Comparison of ENCODE assay signal across 19 cellular contexts in the genomic region with DNA sequence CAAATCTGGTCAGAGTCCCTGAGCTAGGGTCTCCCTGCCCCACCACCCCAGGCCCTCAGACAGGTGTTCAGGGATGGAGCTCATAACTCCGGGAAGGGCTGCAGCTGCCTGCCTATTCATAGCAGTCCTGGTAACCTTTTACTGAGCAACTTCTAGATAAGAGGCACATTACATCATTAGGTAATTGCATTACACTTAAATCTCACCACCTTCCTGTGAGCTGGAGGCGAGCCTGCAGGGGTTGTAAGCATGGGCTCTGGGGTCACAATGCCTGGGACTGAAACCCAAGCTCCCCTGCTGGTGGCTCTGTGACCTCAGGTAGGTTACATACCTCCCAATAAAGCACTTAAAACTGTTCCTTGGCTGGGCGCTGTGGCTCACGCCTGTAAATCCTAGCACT. TPM values are rescaled to one million over a fixed set of nuclear protein-coding genes. Genes with fewer than 3 reads are reported as not detected.
DNase-seq lines count a peak whose midpoint lies in the region; ATAC-seq, FAIRE-seq and TF ChIP-seq lines count a peak whose summit lies in the region.
"Had no signal": no experiment of that assay in that cellular context is flagged by ENCODE, and none has a peak within 500 bp of the region (broad histone marks: within the 10 kb centered on the region; RNA-seq: fewer than 3 reads in every experiment).

No MANE protein-coding gene starts in this region.

- POLR2A ChIA-PET in HEK293 (lab: Yijun Ruan, JAX) (no interaction called here), H1 (lab: Charles Lee; ENCODE audit: partially characterized antibody) (interaction anchor here (0.7 to 4.2 kb wide), 12 partner anchors 8 to 365 kb away, joined by 3 to 19 read pairs (median 4); no protein-coding TSS in a partner anchor), RWPE1 (lab: Yijun Ruan, JAX; ENCODE audit: low non-redundant PET) (no interaction called here)

- 0 out of 2 replicates have a peak overlapping the region, but pooled peaks have one; percentile 5 for H2BK20ac ChIP-seq in H1 (ENCODE audit: low read length)

- no peaks in the 10 kb centered on the region for H3K23me2 ChIP-seq in H1 (ENCODE audit: low read depth, low read length)

- DNase-seq in NCI-H82 (lab: John Stamatoyannopoulos, UW) (peak; percentile 40), NCI-H82 treated with DMSO at 0.1 percent for 48 hours (lab: John Stamatoyannopoulos, UW; ENCODE audit: unreplicated experiment) (no peak), H1 (ENCODE audit: low read depth in 1 of 2, low spot score in 2 of 2) (no peak), substantia nigra (lab: John Stamatoyannopoulos, UW) (no peak), RWPE1 (ENCODE audit: low spot score) (no peak)
- no peak for DNase-seq in effector memory CD8-positive, alpha-beta T cell
- DNase-seq: AML-193, DND-41, GDM1, MG63, NCI-H1417, NCI-H187 treated with DMSO at 0.1 percent for 48 hours, NCI-H2107, NCI-H510A, NCI-H774 had no signal

- H2BK15ac ChIP-seq in H1 (ENCODE audit: low read length) = no peak overlapping the region

- TF ChIP-seq CTCF in HEK293 (tag by site-specific recombination; IDR thresholded peaks at IDR 0.05) = no peak
- TF ChIP-seq CTCF in H1 (IDR thresholded peaks at IDR 0.05; ENCODE audit: control extremely low read depth in 1 of 3, insufficient read depth in 1 of 3, low read depth in 1 of 3, low read length in 3 of 3) = no peak
- no peak for TF ChIP-seq CTCF in RWPE1 (conservative IDR thresholded peaks at IDR 0.05; ENCODE audit: low read depth)

- H3K27ac Mint-ChIP-seq in effector memory CD8-positive, alpha-beta T cell = peak overlapping the region in 1 of 2 donors; percentile 73
- H3K27ac Mint-ChIP-seq: CD8-positive, alpha-beta T cell had no signal

- H3K56ac ChIP-seq in H1 (replicated peaks; ENCODE audit: insufficient read length, low read depth, low read length) = no peak overlapping the region

- no peak overlapping the region for H2BK5ac ChIP-seq in H1 (ENCODE audit: low read depth, low read length)

- no peak overlapping the region for H3K27ac ChIP-seq in HEK293 (ENCODE audit: extremely low read depth, low read depth, low read length)
- H3K27ac ChIP-seq in H1 (ENCODE audit: low read depth, low read length) = no peak overlapping the region
- H3K27ac ChIP-seq in substantia nigra (ENCODE audit: low read depth, low read length, poor library complexity, severe bottlenecking) = peak overlapping the region; percentile 85
- H3K27ac ChIP-seq in RWPE1 = no peak overlapping the region

- no peaks in the 10 kb centered on the region for H3K79me2 ChIP-seq in H1 (ENCODE audit: control insufficient read depth in 1 of 2, insufficient read depth in 2 of 2, low read length in 2 of 2)

- peaks cover 8 to 13% of the 10 kb centered on the region in 2 donors for H3K4me1 Mint-ChIP-seq in effector memory CD8-positive, alpha-beta T cell (ENCODE audit: low read depth in 2 of 2)

- H2BK12ac ChIP-seq in H1 (ENCODE audit: low read depth, low read length) = 0 out of 2 replicates have a peak overlapping the region, but pooled peaks have one; percentile 33

- no peak overlapping the region; a peak in 1 of 7 replicates for H3K9ac ChIP-seq in H1 (replicated peaks in 1 of 4; ENCODE audit: extremely low read depth in 1 of 4, low read depth in 3 of 4, low read length in 3 of 4)

- no peak overlapping the region for H3K4me3 Mint-ChIP-seq in effector memory CD8-positive, alpha-beta T cell
- H3K4me3 Mint-ChIP-seq: CD8-positive, alpha-beta T cell had no signal

- H2BK120ac ChIP-seq in H1 (replicated peaks; ENCODE audit: low read depth, low read length) = no peak overlapping the region

- H3K36me3 Mint-ChIP-seq in effector memory CD8-positive, alpha-beta T cell (ENCODE audit: insufficient read depth) = peaks cover 17% of the 10 kb centered on the region

- H2AK5ac ChIP-seq in H1 (ENCODE audit: low read depth, low read length) = peak overlapping the region; percentile 71; the same call in 1 of the 2 replicates

- TF ChIP-seq POLR2A in H1 (IDR thresholded peaks at IDR 0.05; ENCODE audit: control extremely low read depth in 1 of 2, low read depth in 2 of 2, low read length in 2 of 2) = no peak

- ATAC-seq in HG03280 (IDR thresholded peaks at IDR 0.05; ENCODE audit: unreplicated experiment) = no peak
- no peak for ATAC-seq in effector memory CD8-positive, alpha-beta T cell (replicated peaks)
- ATAC-seq: CD8-positive, alpha-beta T cell; K562 had no signal

- no peaks in the 10 kb centered on the region for H3K79me1 ChIP-seq in H1 (ENCODE audit: low read depth, low read length)

- 91% methylated on average over 4 of the region's 4 CpGs; no CpG with 5 or more reads in 1 of the 2 experiments for WGBS in H1 (ENCODE audit: extremely low coverage in 1 of 2, insufficient coverage in 1 of 2, insufficient read length in 1 of 2, insufficient replicate concordance in 2 of 2, low coverage in 1 of 2, low lambda C conversion rate in 2 of 2, missing lambda C conversion rate in 1 of 2), 2 experiments

- H3K4me2 ChIP-seq in H1 (ENCODE audit: insufficient read depth in 1 of 2, low read depth in 2 of 2, low read length in 2 of 2) = peak overlapping the region in 1 of 2 experiments; percentile 7; a peak in 1 of 4 replicates

- H4K8ac ChIP-seq in H1 (ENCODE audit: extremely low read depth, insufficient read depth, low read length) = no peak overlapping the region; the same call in 1 of the 2 replicates

- H3K4ac ChIP-seq in H1 (replicated peaks; ENCODE audit: insufficient read length, low read depth, low read length) = no peak overlapping the region

- CTCF ChIA-PET in HEK293 (lab: Yijun Ruan, JAX) = interaction anchor here (0.5 to 18.1 kb wide), 16 partner anchors 10 to 362 kb away, joined by 3 to 847 read pairs (median 4); a partner anchor contains a TSS
- CTCF ChIA-PET in H1 (lab: Charles Lee; ENCODE audit: partially characterized antibody) = interaction anchor here (0.7 to 24.5 kb wide), 28 partner anchors 10 to 564 kb away, joined by 3 to 1347 read pairs (median 6); no protein-coding TSS in a partner anchor
- CTCF ChIA-PET in RWPE1 (lab: Yijun Ruan, JAX) = interaction anchor here (0.6 to 14.8 kb wide), 11 partner anchors 8 to 385 kb away, joined by 3 to 407 read pairs (median 4); no protein-coding TSS in a partner anchor

- no peak for TF ChIP-seq RAD21 in H1 (IDR thresholded peaks at IDR 0.05 in 1 of 2, conservative IDR thresholded peaks at IDR 0.05 in 1 of 2; ENCODE audit: low read depth in 2 of 2, low read length in 2 of 2)

- no peak overlapping the region for H3K14ac ChIP-seq in H1 (ENCODE audit: insufficient read length)

- no peak overlapping the region for H3K4me3 ChIP-seq in HEK293 (ENCODE audit: low read depth, low read length)
- H3K4me3 ChIP-seq in H1 (ENCODE audit: extremely low read depth in 1 of 4, insufficient read depth in 2 of 4, low read depth in 3 of 4, low read length in 4 of 4) = no peak overlapping the region
- H3K4me3 ChIP-seq: K562, MG63 had no signal

- H3K4me1 ChIP-seq in HEK293 (ENCODE audit: control insufficient read depth, insufficient read depth, low read length) (no peaks in the 10 kb centered on the region), H1 (replicated peaks in 1 of 4; ENCODE audit: control insufficient read depth in 3 of 4, insufficient read depth in 4 of 4, low read length in 3 of 4) (peaks cover 0 to 18% (median 13%) of the 10 kb centered on the region in 4 experiments; a peak in 6 of 7 replicates)

- no peak overlapping the region for H4K5ac ChIP-seq in H1 (ENCODE audit: insufficient read length, low read depth, low read length)

- no peaks in the 10 kb centered on the region for H4K20me1 ChIP-seq in H1 (replicated peaks in 1 of 2; ENCODE audit: control insufficient read depth in 1 of 2, insufficient read depth in 2 of 2, low read length in 2 of 2)

- no peaks in the 10 kb centered on the region for H3K36me3 ChIP-seq in HEK293 (ENCODE audit: control insufficient read depth in 2 of 2, insufficient read depth in 1 of 2, low read length in 2 of 2)
- no peaks in the 10 kb centered on the region for H3K36me3 ChIP-seq in H1 (ENCODE audit: control insufficient read depth in 2 of 4, insufficient read depth in 4 of 4, low read length in 3 of 4)
- H3K36me3 ChIP-seq: MG63 had no signal

- H3K27me3 ChIP-seq in H1 (replicated peaks in 1 of 4; ENCODE audit: control insufficient read depth in 3 of 4, extremely low read depth in 1 of 4, insufficient read depth in 3 of 4, low read length in 3 of 4) = no peaks in the 10 kb centered on the region
- H3K27me3 ChIP-seq: MG63 had no signal

- FAIRE-seq in H1 (lab: Jason Lieb, UNC) = no peak
- FAIRE-seq: K562 had no signal

- no peak overlapping the region for H3K18ac ChIP-seq in H1 (ENCODE audit: extremely low read depth, low read length)

- no peak overlapping the region for H2AFZ ChIP-seq in H1 (ENCODE audit: low read length)

- peaks cover 0 to 2% of the 10 kb centered on the region in 2 donors for H3K27me3 Mint-ChIP-seq in effector memory CD8-positive, alpha-beta T cell

- H3K23ac ChIP-seq in H1 (ENCODE audit: insufficient read length) = no peak overlapping the region

- H4K91ac ChIP-seq in H1 (replicated peaks; ENCODE audit: insufficient read length, low read length) = peak overlapping the region; percentile 70

- no peak for TF ChIP-seq EP300 in H1 (IDR thresholded peaks at IDR 0.05; ENCODE audit: borderline replicate concordance in 1 of 2, low read depth in 2 of 2, low read length in 2 of 2)

- no peaks in the 10 kb centered on the region for H3K9me3 Mint-ChIP-seq in effector memory CD8-positive, alpha-beta T cell
- H3K9me3 Mint-ChIP-seq: CD8-positive, alpha-beta T cell had no signal

- H3K9me3 ChIP-seq in HEK293 (ENCODE audit: control insufficient read depth, insufficient read depth, low read depth, low read length) (no peaks in the 10 kb centered on the region), H1 (ENCODE audit: insufficient read depth in 2 of 2, low read depth in 1 of 2, low read length in 1 of 2) (no peaks in the 10 kb centered on the region)
- H3K9me3 ChIP-seq: MG63 had no signal

TF ChIP-seq in HEK293, 187 proteins besides CTCF, POLR2A, EP300 and RAD21 (continues in another document):
- 0 out of 2 replicates have a peak, but pooled peaks have one; percentile 6 for TF ChIP-seq GLIS1 (tag by site-specific recombination; IDR thresholded peaks at IDR 0.05)

TF ChIP-seq in H1, 55 proteins besides CTCF, POLR2A, EP300 and RAD21:
- TF ChIP-seq SIRT6 (IDR thresholded peaks at IDR 0.05; ENCODE audit: low read length) = no peak
- TF ChIP-seq SP1 (IDR thresholded peaks at IDR 0.05; ENCODE audit: low read depth, low read length) = no peak
- no peak for TF ChIP-seq HDAC6 (IDR thresholded peaks at IDR 0.05; ENCODE audit: low read depth, low read length)
- no peak for TF ChIP-seq JUN (IDR thresholded peaks at IDR 0.05; ENCODE audit: low read depth, low read length)

RNA-seq across cellular contexts. Expression of a gene that starts 22.5 kb away (rescaled TPM):
- total RNA-seq in H1 (2021; fragmentation: NEBNext Ultra II Directional; extraction: Animal tissue kit (Norgen Biotek cat#: 25700)) = 46.3 and 53.7 TPM in 2 replicates
- polyA plus RNA-seq in H1 (2011; rRNA removed) = 34.0 and 47.5 TPM in 2 replicates
- polyA plus RNA-seq in H1 (2011; cell fraction: cytosol; rRNA removed) = 25.8 TPM
- polyA plus RNA-seq in H1 (2011; cell fraction: nucleus; rRNA removed) = 48.2 TPM
- polyA plus RNA-seq in H1 (2012, experiment 1 of 2) = 44.1 to 78.7 TPM (median 68.4 TPM) in 4 replicates
- 49.8 TPM for polyA plus RNA-seq in H1 (2012, experiment 2 of 2)
- 52.1 TPM for polyA plus RNA-seq in H1 (2013, experiment 1 of 2)
- 59.6 TPM for polyA plus RNA-seq in H1 (2013, experiment 2 of 2)
- polyA minus RNA-seq in H1 (2011; rRNA and poly(A)+ RNA removed) = 26.4 and 26.9 TPM in 2 replicates
- polyA minus RNA-seq in H1 (2011; cell fraction: cytosol; rRNA and poly(A)+ RNA removed) = 34.6 TPM
- 44.5 TPM for polyA minus RNA-seq in H1 (2011; cell fraction: nucleus; rRNA and poly(A)+ RNA removed)
